26 cellular contexts compared by ENCODE assay signal in genomic region chr18:7840445-7840844, GRCh38.
A peak's percentile ranks its signal among the peaks of the same experiment; 100 is the strongest.
DNase-seq lines count a peak whose midpoint lies in the region; ATAC-seq, FAIRE-seq and TF ChIP-seq lines count a peak whose summit lies in the region.
"Had no signal": no experiment of that assay in that cellular context is flagged by ENCODE, and none has a peak within 500 bp of the region (broad histone marks: within the 10 kb centered on the region; RNA-seq: fewer than 3 reads in every experiment).

No MANE protein-coding gene starts in this region.

- 0 to 16% (median 0%) methylated on average over 1 of the region's 1 CpG for WGBS in psoas muscle, 3 donors
- WGBS in mesenchymal stem cell = 0% methylated on average over 1 of the region's 1 CpG

- H3K18ac ChIP-seq in mesenchymal stem cell (ENCODE audit: low read depth in 1 of 2, low read length in 2 of 2) = no peak overlapping the region

- no peak overlapping the region for H4K8ac ChIP-seq in mesenchymal stem cell (ENCODE audit: low read length)

- H3K9me1 ChIP-seq in endothelial cell of umbilical vein (replicated peaks; ENCODE audit: control insufficient read depth, extremely low read depth, insufficient read depth, low read length) = no peaks in the 10 kb centered on the region

- H3K27me3 ChIP-seq in Loucy (ENCODE audit: insufficient read depth, low read length, poor library complexity, severe bottlenecking) (no peaks in the 10 kb centered on the region), endothelial cell of umbilical vein (ENCODE audit: control insufficient read depth in 2 of 2, insufficient read depth in 2 of 2, low read length in 2 of 2) (no peaks in the 10 kb centered on the region), psoas muscle (ENCODE audit: insufficient read depth in 3 of 3, low read length in 2 of 3) (no peaks in the 10 kb centered on the region), mesenchymal stem cell (ENCODE audit: control insufficient read depth in 1 of 2, insufficient read depth in 1 of 2, low read length in 2 of 2) (no peaks in the 10 kb centered on the region)
- H3K27me3 ChIP-seq: BE2C had no signal

- H3F3A ChIP-seq in Loucy (ENCODE audit: low read depth) = no peaks in the 10 kb centered on the region

- no peak overlapping the region for H2BK120ac ChIP-seq in mesenchymal stem cell (ENCODE audit: low read depth, low read length)

- H3K4me3 ChIP-seq in Loucy (ENCODE audit: low read length, poor library complexity, severe bottlenecking) (no peak overlapping the region), endothelial cell of umbilical vein (replicated peaks in 1 of 3; ENCODE audit: insufficient read depth in 1 of 3, low read depth in 1 of 3, low read length in 3 of 3) (no peak overlapping the region), psoas muscle (no peak overlapping the region), mesenchymal stem cell (ENCODE audit: insufficient read depth in 1 of 2, low read depth in 1 of 2, low read length in 2 of 2) (no peak overlapping the region)
- H3K4me3 ChIP-seq: GM12878 had no signal

- H3K4me2 ChIP-seq in Loucy (ENCODE audit: low read depth, low read length, poor library complexity, severe bottlenecking) = peak overlapping the region; percentile 4
- H3K4me2 ChIP-seq in endothelial cell of umbilical vein (ENCODE audit: insufficient read depth, low read length) = peak overlapping the region; percentile 18
- no peak overlapping the region for H3K4me2 ChIP-seq in mesenchymal stem cell (ENCODE audit: low read length, poor library complexity, severe bottlenecking)
- H3K4me2 ChIP-seq: SK-N-SH had no signal

- H3K4ac ChIP-seq in mesenchymal stem cell (ENCODE audit: low read depth in 1 of 2, low read length in 2 of 2) = no peak overlapping the region

- BruUV-seq in endothelial cell of umbilical vein (replicated peaks; lab: Mats Ljungman, UMichigan) = no TSS peak

- CTCF ChIA-PET in endothelial cell of umbilical vein (lab: Charles Lee) = interaction anchor here (0.6 to 1.2 kb wide), 3 partner anchors 29 to 355 kb away, joined by 3 to 4 read pairs (median 3); no protein-coding TSS in a partner anchor

- no peak for TF ChIP-seq POLR2A in endothelial cell of umbilical vein (IDR thresholded peaks at IDR 0.05; ENCODE audit: low read depth, low read length)

- no peak overlapping the region for H3K14ac ChIP-seq in mesenchymal stem cell (ENCODE audit: low read length in 2 of 2)

- H3K9me3 ChIP-seq in Loucy (ENCODE audit: insufficient read depth, low read depth, low read length) (peaks cover 16% of the 10 kb centered on the region; the same call in 1 of the 2 replicates), endothelial cell of umbilical vein (replicated peaks; ENCODE audit: control insufficient read depth, insufficient read depth, low read length) (no peaks in the 10 kb centered on the region), psoas muscle (peaks cover 11% of the 10 kb centered on the region), mesenchymal stem cell (ENCODE audit: control insufficient read depth, low read length) (peaks cover 16% of the 10 kb centered on the region)
- H3K9me3 ChIP-seq: BE2C, SK-N-SH had no signal

- dilution Hi-C loops in endothelial cell of umbilical vein (cut with MboI; ENCODE audit: extremely low pct_ligation_motif_present, low sequenced_read_pairs) = no loop called here

- TF ChIP-seq CTCF in Loucy (conservative IDR thresholded peaks at IDR 0.05; ENCODE audit: low read length) (no peak), endothelial cell of umbilical vein (IDR thresholded peaks at IDR 0.05; ENCODE audit: extremely low read depth in 1 of 2, insufficient read depth in 1 of 2, low read depth in 1 of 2, low read length in 2 of 2) (no peak), psoas muscle (IDR thresholded peaks at IDR 0.05) (no peak)

- H4K91ac ChIP-seq in mesenchymal stem cell (ENCODE audit: low read length) = no peak overlapping the region

- no peak overlapping the region for H3K9ac ChIP-seq in Loucy (ENCODE audit: low read depth, low read length, poor library complexity, severe bottlenecking)
- no peak overlapping the region for H3K9ac ChIP-seq in endothelial cell of umbilical vein (replicated peaks; ENCODE audit: extremely low read depth, insufficient read depth, low read length)
- H3K9ac ChIP-seq in mesenchymal stem cell (ENCODE audit: low read length) = no peak overlapping the region
- H3K9ac ChIP-seq: SK-N-SH had no signal

- peaks cover 34% of the 10 kb centered on the region for H3K79me1 ChIP-seq in mesenchymal stem cell (replicated peaks; ENCODE audit: low read length, poor library complexity, severe bottlenecking)

- no peaks in the 10 kb centered on the region for H4K20me1 ChIP-seq in Loucy (ENCODE audit: insufficient read depth, low read length, poor library complexity, severe bottlenecking)
- no peaks in the 10 kb centered on the region for H4K20me1 ChIP-seq in endothelial cell of umbilical vein (replicated peaks; ENCODE audit: control insufficient read depth, extremely low read depth, insufficient read depth, low read length)

- H3K4me1 ChIP-seq in Loucy (ENCODE audit: insufficient read depth, low read length, poor library complexity, severe bottlenecking) (no peaks in the 10 kb centered on the region), endothelial cell of umbilical vein (ENCODE audit: control insufficient read depth, extremely low read depth, insufficient read depth, low read length) (peaks cover 9% of the 10 kb centered on the region), psoas muscle (peaks cover 30% of the 10 kb centered on the region), mesenchymal stem cell (ENCODE audit: control insufficient read depth, insufficient read depth, low read depth, low read length) (peaks cover 2% of the 10 kb centered on the region)
- H3K4me1 ChIP-seq: BE2C had no signal

- POLR2A ChIA-PET in endothelial cell of umbilical vein (lab: Charles Lee) = no interaction called here

- H3K79me2 ChIP-seq in Loucy (ENCODE audit: insufficient read depth, low read length) = no peaks in the 10 kb centered on the region
- H3K79me2 ChIP-seq in endothelial cell of umbilical vein (ENCODE audit: control insufficient read depth, insufficient read depth, low read length) = no peaks in the 10 kb centered on the region

- no peak overlapping the region for H2BK12ac ChIP-seq in mesenchymal stem cell (ENCODE audit: low read length in 2 of 2)

- FAIRE-seq in endothelial cell of umbilical vein (lab: Jason Lieb, UNC) = peak; percentile 95
- FAIRE-seq: A204.1, GM12878, HTR-8/SVneo had no signal

- H3K36me3 ChIP-seq in Loucy (ENCODE audit: insufficient read depth, low read length) (no peaks in the 10 kb centered on the region), endothelial cell of umbilical vein (ENCODE audit: control insufficient read depth in 2 of 2, extremely low read depth in 1 of 2, insufficient read depth in 2 of 2, low read length in 2 of 2) (no peaks in the 10 kb centered on the region), psoas muscle (ENCODE audit: insufficient read depth in 1 of 2, low read depth in 1 of 2) (no peaks in the 10 kb centered on the region), mesenchymal stem cell (ENCODE audit: control insufficient read depth in 1 of 2, insufficient read depth in 2 of 2, low read depth in 1 of 2, low read length in 2 of 2) (peaks cover 0 to 8% of the 10 kb centered on the region in 2 experiments)
- H3K36me3 ChIP-seq: BE2C had no signal

- no peak overlapping the region for H2BK15ac ChIP-seq in mesenchymal stem cell (ENCODE audit: low read depth, poor library complexity, severe bottlenecking)

- no peaks in the 10 kb centered on the region for H3K9me2 ChIP-seq in Loucy (replicated peaks; ENCODE audit: low read depth, low read length)
- H3K9me2 ChIP-seq: SK-N-SH had no signal

- H3K23ac ChIP-seq in mesenchymal stem cell (ENCODE audit: low read length in 2 of 2) = no peak overlapping the region

- peak in 1 of 4 donors; percentile 18 for ATAC-seq in psoas muscle
- ATAC-seq in GM19452 (IDR thresholded peaks at IDR 0.05; ENCODE audit: unreplicated experiment) = no peak
- no peak for ATAC-seq in GM18873 (IDR thresholded peaks at IDR 0.05; ENCODE audit: low FRiP score, unreplicated experiment)
- ATAC-seq: GM12878, PC-3 had no signal

- DNase-seq in ELR (ENCODE audit: low read depth) (peak; percentile 14), endothelial cell of umbilical vein (ENCODE audit: low read depth, low spot score) (peak; percentile 72), psoas muscle (no peak), NCI-H1048 (lab: John Stamatoyannopoulos, UW) (no peak), mesenchymal stem cell (no peak)
- DNase-seq: BE2C; CD4-positive, alpha-beta T cell; DMS153; H7; HFFc6; IMR-90; NCI-H1105 treated with DMSO at 0.1 percent for 48 hours; NCI-H1694; NCI-H2081 treated with DMSO at 0.1 percent for 48 hours; NCI-H510A treated with DMSO at 0.1 percent for 48 hours; NCI-H774; PC-3; RPMI8226; SHP77 treated with DMSO at 0.1 percent for 48 hours; SK-N-SH had no signal

- H3K27ac ChIP-seq in endothelial cell of umbilical vein (ENCODE audit: insufficient read depth, low read depth, low read length) = peak overlapping the region; percentile 26
- peak overlapping the region; percentile 21 for H3K27ac ChIP-seq in psoas muscle
- no peak overlapping the region for H3K27ac ChIP-seq in mesenchymal stem cell (ENCODE audit: low read length, poor library complexity, severe bottlenecking)

- H2AFZ ChIP-seq in Loucy (ENCODE audit: low read length) (peak overlapping the region; percentile 45; the same call in 1 of the 2 replicates), endothelial cell of umbilical vein (ENCODE audit: low read depth, low read length) (peak overlapping the region; percentile 44), mesenchymal stem cell (ENCODE audit: low read depth, low read length) (no peak overlapping the region)

- H2AK5ac ChIP-seq in mesenchymal stem cell (ENCODE audit: low read length, severe bottlenecking) = no peak overlapping the region

- intact Hi-C loops in endothelial cell of umbilical vein (cut with micrococcal nuclease) (no loop called here), psoas muscle (cut with DNase I) (no loop called here)

- no peak overlapping the region for H2BK5ac ChIP-seq in mesenchymal stem cell (ENCODE audit: low read depth, low read length, poor library complexity, severe bottlenecking)

TF ChIP-seq in endothelial cell of umbilical vein, 7 proteins besides CTCF, POLR2A, EP300 and RAD21:
- no peak for TF ChIP-seq POLR2AphosphoS5 (IDR thresholded peaks at IDR 0.05; ENCODE audit: insufficient read depth, low read depth, low read length)
- peak; percentile 13 for TF ChIP-seq FOS (IDR thresholded peaks at IDR 0.05; ENCODE audit: borderline replicate concordance, insufficient read depth, low read length)
TF ChIP-seq in endothelial cell of umbilical vein: peak in this region for 1.

Comparison
In these comparisons a context has a peak if more than half of its experiments do, and no peak if none do; other contexts are left out.
1. DNase-seq: peak in ELR (single experiment) and endothelial cell of umbilical vein (single experiment); none in psoas muscle (0 of 2), NCI-H1048 (single experiment) and mesenchymal stem cell (single experiment).